24 cellular contexts compared by ENCODE assay signal in the genomic region with DNA sequence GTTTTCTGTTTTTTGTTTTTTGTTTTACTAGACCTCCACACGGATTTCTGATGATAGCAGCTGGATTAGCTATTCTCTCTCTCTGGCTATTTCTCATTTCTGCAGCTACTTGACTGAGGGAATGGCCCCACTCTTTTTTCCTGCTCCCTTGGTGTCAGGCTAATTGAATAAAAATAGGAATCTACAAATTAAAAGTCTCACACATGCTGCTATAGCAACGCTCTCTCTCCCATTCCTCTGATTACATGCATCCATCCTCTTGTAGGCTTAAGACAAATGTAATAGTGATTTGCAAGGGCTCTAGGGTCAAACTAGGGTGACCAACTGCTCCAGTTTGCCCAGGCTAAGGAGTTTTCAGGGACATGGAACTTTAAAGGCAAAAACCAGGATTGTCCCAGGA.
"Had no signal": no experiment of that assay in that cellular context is flagged by ENCODE, and none has a peak within 500 bp of the region (broad histone marks: within the 10 kb centered on the region; RNA-seq: fewer than 3 reads in every experiment).

No MANE protein-coding gene starts in this region.

- H3K9me3 ChIP-seq: mucosa of descending colon, neutrophil, pancreas, upper lobe of left lung had no signal

- H3K27ac ChIP-seq: brain microvascular endothelial cell, heart right ventricle, neutrophil, pancreas, upper lobe of left lung had no signal

- H3K36me3 ChIP-seq: brain microvascular endothelial cell, heart right ventricle, neutrophil, pancreas, upper lobe of left lung had no signal

- DNase-seq: activated CD4-positive, alpha-beta T cell treated with anti-CD3 and anti-CD28 coated beads, Interleukin-2, amount 10 ng/mL, durations not matched to agents 7 days and 5 days; activated CD4-positive, CD25-positive, alpha-beta regulatory T cell treated with anti-CD3 and anti-CD28 coated beads, Interleukin-2, amount 50 U/mL, for 72 hours; activated CD8-positive, alpha-beta memory T cell treated with anti-CD3 and anti-CD28 coated beads, Interleukin-2, amount 10 ng/mL, durations not matched to agents 7 days and 5 days; activated CD8-positive, alpha-beta T cell treated with anti-CD3 and anti-CD28 coated beads for 36 hours; aorta; brain microvascular endothelial cell; central memory CD4-positive, alpha-beta T cell; dermis blood vessel endothelial cell; effector CD8-positive, alpha-beta T cell; erythroblast; foreskin fibroblast; heart right ventricle; islet precursor cell; left cardiac atrium; mucosa of descending colon; pancreas; right cardiac atrium; stimulated activated CD4-positive, alpha-beta T cell treated with anti-CD3 and anti-CD28 coated beads, Interleukin-4, amount 100 ng/mL, for 24 hours; stimulated activated naive CD8-positive, alpha-beta T cell treated with anti-CD3 and anti-CD28 coated beads, Interleukin-15, Interleukin-2, amounts not matched to agents 100 U/mL and 50 U/mL, for 24 hours; T-helper 2 cell; upper lobe of left lung had no signal

- H3K27me3 ChIP-seq: brain microvascular endothelial cell, heart right ventricle, neutrophil, pancreas, upper lobe of left lung had no signal

- H3K36me3 Mint-ChIP-seq: activated naive CD4-positive, alpha-beta T cell treated with anti-CD3 and anti-CD28 coated beads, Interleukin-2, amount 50 U/mL, for 72 hours had no signal

- H3K4me3 ChIP-seq: heart right ventricle, mucosa of descending colon, pancreas, upper lobe of left lung had no signal

- H3K4me3 Mint-ChIP-seq: activated CD4-positive, alpha-beta T cell treated with anti-CD3 and anti-CD28 coated beads, Interleukin-2, amount 10 ng/mL, durations not matched to agents 7 days and 5 days; activated CD8-positive, alpha-beta memory T cell treated with anti-CD3 and anti-CD28 coated beads, Interleukin-2, amount 10 ng/mL, durations not matched to agents 7 days and 5 days; activated CD8-positive, alpha-beta T cell treated with anti-CD3 and anti-CD28 coated beads for 36 hours; memory B cell had no signal

- H3K27ac Mint-ChIP-seq: activated CD4-positive, alpha-beta T cell treated with anti-CD3 and anti-CD28 coated beads, Interleukin-2, amount 10 ng/mL, durations not matched to agents 7 days and 5 days; activated CD8-positive, alpha-beta memory T cell treated with anti-CD3 and anti-CD28 coated beads, Interleukin-2, amount 10 ng/mL, durations not matched to agents 7 days and 5 days; activated CD8-positive, alpha-beta T cell treated with anti-CD3 and anti-CD28 coated beads for 36 hours; activated naive CD4-positive, alpha-beta T cell treated with anti-CD3 and anti-CD28 coated beads, Interleukin-2, amount 50 U/mL, for 72 hours; memory B cell had no signal

- H3K4me1 ChIP-seq: pancreas had no signal

- H3K27me3 Mint-ChIP-seq: activated CD8-positive, alpha-beta memory T cell treated with anti-CD3 and anti-CD28 coated beads, Interleukin-2, amount 10 ng/mL, durations not matched to agents 7 days and 5 days; memory B cell had no signal
